15 cellular contexts compared by ENCODE assay signal in genomic region chr6:165876568-165876967, GRCh38.
DNase-seq lines count a peak whose midpoint lies in the region; TF ChIP-seq lines count a peak whose summit lies in the region.
"Had no signal": no experiment of that assay in that cellular context is flagged by ENCODE, and none has a peak within 500 bp of the region (broad histone marks: within the 10 kb centered on the region; RNA-seq: fewer than 3 reads in every experiment).

No MANE protein-coding gene starts in this region.

- peaks cover 8% of the 10 kb centered on the region for H3K36me3 Mint-ChIP-seq in glutamatergic neuron (ENCODE audit: unreplicated experiment)

- H3K4me3 ChIP-seq in astrocyte of the spinal cord (ENCODE audit: low read depth, low read length) (no peak overlapping the region), fibroblast of pulmonary artery (replicated peaks; ENCODE audit: low read depth, low read length) (no peak overlapping the region)
- H3K4me3 ChIP-seq: BLaER1 had no signal

- H3K4me1 Mint-ChIP-seq in glutamatergic neuron (ENCODE audit: low read depth, unreplicated experiment): peaks cover 3% of the 10 kb centered on the region

- H3K27me3 Mint-ChIP-seq in glutamatergic neuron (ENCODE audit: unreplicated experiment): peaks cover 2% of the 10 kb centered on the region

- TF ChIP-seq CTCF in astrocyte of the spinal cord (IDR thresholded peaks at IDR 0.05; ENCODE audit: low read depth, low read length): no peak
- TF ChIP-seq CTCF in fibroblast of pulmonary artery (IDR thresholded peaks at IDR 0.05; ENCODE audit: low read length, missing control alignments): no peak
- TF ChIP-seq CTCF in glutamatergic neuron (IDR thresholded peaks at IDR 0.05; ENCODE audit: partially characterized antibody, unreplicated experiment): no peak

- H3K9me3 Mint-ChIP-seq in glutamatergic neuron (ENCODE audit: unreplicated experiment): no peaks in the 10 kb centered on the region

- in situ Hi-C loops in astrocyte of the spinal cord (cut with HindIII; ENCODE audit: low sequenced_read_pairs): no loop called here
- in situ Hi-C loops in KBM-7 (cut with MboI; ENCODE audit: low pct_unique_long_range_greater_than_20kb, low sequenced_read_pairs): no loop called here

- DNase-seq in astrocyte of the spinal cord (ENCODE audit: low read depth, low spot score) (peak; percentile 16), fibroblast of pulmonary artery (ENCODE audit: low read depth) (peak; percentile 79), middle frontal gyrus (ENCODE audit: extremely low spot score, low spot score) (peak; percentile 20), stromal cell of bone marrow (ENCODE audit: low read depth) (peak; percentile 61), glutamatergic neuron (no peak), KBM-7 (no peak), KG1 (lab: John Stamatoyannopoulos, UW) (no peak)
- no peak for DNase-seq in stimulated activated CD8-positive, alpha-beta memory T cell treated with anti-CD3 and anti-CD28 coated beads, Interleukin-4, amount 100 ng/mL, for 48 hours
- DNase-seq: activated T-cell treated with anti-CD3 and anti-CD28 coated beads, Interleukin-2, amount 50 U/mL, for 4 hours; amniotic stem cell; DMS153; hypothalamus; mammary epithelial cell; NCI-H1105 had no signal

- no peak overlapping the region for H3K27ac Mint-ChIP-seq in glutamatergic neuron (ENCODE audit: unreplicated experiment)

- H3K4me3 Mint-ChIP-seq in glutamatergic neuron (ENCODE audit: unreplicated experiment): no peak overlapping the region
- H3K4me3 Mint-ChIP-seq: activated T-cell treated with anti-CD3 and anti-CD28 coated beads, Interleukin-2, amount 50 U/mL, for 4 hours had no signal

Comparison
In these comparisons a context has a peak if more than half of its experiments do, and no peak if none do; other contexts are left out.
1. DNase-seq: peak in astrocyte of the spinal cord (single experiment), fibroblast of pulmonary artery (single experiment), middle frontal gyrus (single experiment) and stromal cell of bone marrow (single experiment); none in glutamatergic neuron (single experiment), KBM-7 (single experiment), KG1 (single experiment) and stimulated activated CD8-positive, alpha-beta memory T cell treated with anti-CD3 and anti-CD28 coated beads, Interleukin-4, amount 100 ng/mL, for 48 hours (single experiment).